Comparison of ENCODE assay signal across 25 cellular contexts in genomic region chr16:10408824-10409381, GRCh38. TPM values are rescaled to one million over a fixed set of nuclear protein-coding genes. Genes with fewer than 3 reads are reported as not detected.
DNase-seq lines count a peak whose midpoint lies in the region; ATAC-seq and TF ChIP-seq lines count a peak whose summit lies in the region.
"Had no signal": no experiment of that assay in that cellular context is flagged by ENCODE, and none has a peak within 500 bp of the region (broad histone marks: within the 10 kb centered on the region; RNA-seq: fewer than 3 reads in every experiment).

No MANE protein-coding gene starts in this region.

- H3K4me1 Mint-ChIP-seq in activated CD4-positive, alpha-beta T cell treated with anti-CD3 and anti-CD28 coated beads for 36 hours, result peaks cover 3% of the 10 kb centered on the region

- H3K4me3 Mint-ChIP-seq in activated CD4-positive, alpha-beta T cell treated with anti-CD3 and anti-CD28 coated beads for 36 hours, result no peak overlapping the region
- H3K4me3 Mint-ChIP-seq: activated naive CD4-positive, alpha-beta T cell treated with anti-CD3 and anti-CD28 coated beads for 36 hours; activated T-cell treated with anti-CD3 and anti-CD28 coated beads, Interleukin-2, amount 50 U/mL, for 72 hours; T-helper 1 cell treated with Interleukin-12 subunit alpha and Interleukin-12 subunit beta and Interleukin-4 antibody, amounts not matched to agents 30 μg/mL and 1 μg/mL, for 36 hours; type B pancreatic cell had no signal

- intact Hi-C loops in activated CD4-positive, alpha-beta T cell treated with anti-CD3 and anti-CD28 coated beads for 36 hours (cut with DNase I, micrococcal nuclease), result no loop called here
- intact Hi-C loops in sigmoid colon (cut with DNase I), result no loop called here

- no peak overlapping the region for H3K27ac ChIP-seq in sigmoid colon
- H3K27ac ChIP-seq: HL-60, neutrophil, RWPE1, SK-N-MC, skin epidermis had no signal

- peak; percentile 21 for DNase-seq in activated CD4-positive, alpha-beta T cell treated with anti-CD3 and anti-CD28 coated beads for 36 hours
- DNase-seq in activated CD4-positive, alpha-beta T cell treated with anti-CD3 and anti-CD28 coated beads for 48 hours, result no peak
- DNase-seq in OCI-M1 (lab: John Stamatoyannopoulos, UW) (peak; percentile 62), dermis blood vessel endothelial cell (peak; percentile 34), myocyte (ENCODE audit: low read depth) (peak; percentile 9), Ammon's horn (ENCODE audit: low spot score) (no peak), NCI-H2029 (lab: John Stamatoyannopoulos, UW) (no peak), sigmoid colon (no peak)
- DNase-seq: 8988T; activated CD4-positive, alpha-beta T cell treated with anti-CD3 and anti-CD28 coated beads for 1 hour; activated naive CD4-positive, alpha-beta T cell treated with anti-CD3 and anti-CD28 coated beads for 36 hours; activated T-cell treated with anti-CD3 and anti-CD28 coated beads, Interleukin-2, amount 50 U/mL, for 72 hours; AML-193; glutamatergic neuron; NCI-H1436 treated with DMSO at 0.1 percent for 48 hours; NCI-H510A treated with DMSO at 0.1 percent for 48 hours; stimulated activated CD4-positive, alpha-beta T cell treated with anti-CD3 and anti-CD28 coated beads, Interleukin-2, amount 100 ng/mL, for 24 hours had no signal

- TF ChIP-seq EP300 in sigmoid colon (IDR thresholded peaks at IDR 0.05), result no peak

- peaks cover 4 to 24% (median 18%) of the 10 kb centered on the region in 4 donors for H3K9me3 ChIP-seq in sigmoid colon

- H3K4me3 ChIP-seq in sigmoid colon, result no peak overlapping the region
- H3K4me3 ChIP-seq: HAP-1, SK-N-MC, skin epidermis had no signal

- CTCF ChIA-PET in activated CD4-positive, alpha-beta T cell treated with anti-CD3 and anti-CD28 coated beads for 36 hours (lab: Charles Lee), result no interaction called here

- ATAC-seq in activated CD4-positive, alpha-beta T cell treated with anti-CD3 and anti-CD28 coated beads for 36 hours, result no peak
- ATAC-seq: activated T-cell treated with anti-CD3 and anti-CD28 coated beads, Interleukin-2, amount 50 U/mL, for 72 hours had no signal

- 90 to 96% methylated on average over 8 of the region's 8 CpGs for WGBS in sigmoid colon, 2 donors

- no peak for TF ChIP-seq CTCF in sigmoid colon (IDR thresholded peaks at IDR 0.05)

- H3K9me3 Mint-ChIP-seq in activated CD4-positive, alpha-beta T cell treated with anti-CD3 and anti-CD28 coated beads for 36 hours (ENCODE audit: low read depth), result peaks cover 52% of the 10 kb centered on the region

- H3K36me3 Mint-ChIP-seq in activated CD4-positive, alpha-beta T cell treated with anti-CD3 and anti-CD28 coated beads for 36 hours (ENCODE audit: low read depth), result peaks cover 74% of the 10 kb centered on the region

- H3K27ac Mint-ChIP-seq in activated CD4-positive, alpha-beta T cell treated with anti-CD3 and anti-CD28 coated beads for 36 hours, result no peak overlapping the region
- H3K27ac Mint-ChIP-seq: activated naive CD4-positive, alpha-beta T cell treated with anti-CD3 and anti-CD28 coated beads for 36 hours; activated T-cell treated with anti-CD3 and anti-CD28 coated beads, Interleukin-2, amount 50 U/mL, for 72 hours; T-helper 1 cell treated with Interleukin-12 subunit alpha and Interleukin-12 subunit beta and Interleukin-4 antibody, amounts not matched to agents 30 μg/mL and 1 μg/mL, for 36 hours; type B pancreatic cell had no signal

- no peaks in the 10 kb centered on the region for H3K4me1 ChIP-seq in sigmoid colon
- H3K4me1 ChIP-seq: HAP-1 had no signal

- H3K27me3 ChIP-seq in sigmoid colon, result no peaks in the 10 kb centered on the region
- H3K27me3 ChIP-seq: neutrophil had no signal

- no peaks in the 10 kb centered on the region for H3K36me3 ChIP-seq in sigmoid colon
- H3K36me3 ChIP-seq: HAP-1, neutrophil had no signal

- no peaks in the 10 kb centered on the region for H3K27me3 Mint-ChIP-seq in activated CD4-positive, alpha-beta T cell treated with anti-CD3 and anti-CD28 coated beads for 36 hours
- H3K27me3 Mint-ChIP-seq: type B pancreatic cell had no signal

- no peak for TF ChIP-seq POLR2A in sigmoid colon (IDR thresholded peaks at IDR 0.05)

- POLR2A ChIA-PET in activated CD4-positive, alpha-beta T cell treated with anti-CD3 and anti-CD28 coated beads for 36 hours (lab: Charles Lee), result no interaction called here

RNA-seq across cellular contexts. Expression of gene ATF7IP2, which starts 23.0 kb away (rescaled TPM):
- total RNA-seq in activated CD4-positive, alpha-beta T cell treated with anti-CD3 and anti-CD28 coated beads for 36 hours, result 10 to 100 TPM; 20.0 to 21.9 TPM
- total RNA-seq in dermis blood vessel endothelial cell, result 9.2 and 17.9 TPM in 2 replicates
- 4.7 and 10.1 TPM in 2 replicates for total RNA-seq in myocyte
- 6.6 TPM for polyA plus RNA-seq in myocyte (2012)
- 10 to 100 TPM in 3 of 4 donors, 1 to 10 TPM in 1; 9.3 to 22.0 (median 14.3) TPM for total RNA-seq in sigmoid colon
- 10 to 100 TPM in 2 of 3 donors, 1 to 10 TPM in 1; 3.7 to 17.1 (median 10.2) TPM for polyA plus RNA-seq in sigmoid colon

Comparison
In these comparisons a context has a peak if more than half of its experiments do, and no peak if none do; other contexts are left out.
1. DNase-seq: peak in activated CD4-positive, alpha-beta T cell treated with anti-CD3 and anti-CD28 coated beads for 36 hours (single experiment), OCI-M1 (single experiment), dermis blood vessel endothelial cell (single experiment) and myocyte (single experiment); none in activated CD4-positive, alpha-beta T cell treated with anti-CD3 and anti-CD28 coated beads for 48 hours (single experiment), Ammon's horn (single experiment), NCI-H2029 (single experiment) and sigmoid colon (single experiment).